11 cellular contexts compared by ENCODE assay signal in genomic region chr22:17563936-17564391, GRCh38. TPM values are rescaled to one million over a fixed set of nuclear protein-coding genes. Genes with fewer than 3 reads are reported as not detected.
DNase-seq lines count a peak whose midpoint lies in the region; ATAC-seq and TF ChIP-seq lines count a peak whose summit lies in the region.
"Had no signal": no experiment of that assay in that cellular context is flagged by ENCODE, and none has a peak within 500 bp of the region (broad histone marks: within the 10 kb centered on the region; RNA-seq: fewer than 3 reads in every experiment).

No MANE protein-coding gene starts in this region.

- peaks cover 2% of the 10 kb centered on the region for H3K27me3 Mint-ChIP-seq in activated CD4-positive, alpha-beta T cell treated with anti-CD3 and anti-CD28 coated beads, Interleukin-2, amount 10 ng/mL, durations not matched to agents 7 days and 5 days
- H3K27me3 Mint-ChIP-seq: type B pancreatic cell had no signal

- H3K27ac ChIP-seq in muscle layer of duodenum (ENCODE audit: low read length) (peak overlapping the region; percentile 71), vagina (peak overlapping the region; percentile 76)
- H3K27ac ChIP-seq: KMS-11 had no signal

- H3K36me3 Mint-ChIP-seq in activated CD4-positive, alpha-beta T cell treated with anti-CD3 and anti-CD28 coated beads, Interleukin-2, amount 10 ng/mL, durations not matched to agents 7 days and 5 days (ENCODE audit: low read depth): no peaks in the 10 kb centered on the region
- H3K36me3 Mint-ChIP-seq: type B pancreatic cell had no signal

- no peak for TF ChIP-seq POLR2A in vagina (IDR thresholded peaks at IDR 0.05)

- CTCF ChIA-PET in activated CD4-positive, alpha-beta T cell treated with anti-CD3 and anti-CD28 coated beads, Interleukin-2, amount 10 ng/mL, durations not matched to agents 7 days and 5 days (lab: Charles Lee): interaction anchor here (0.7 kb wide), 1 partner anchor 49 kb away, joined by 3 read pairs; no protein-coding TSS in a partner anchor

- no peaks in the 10 kb centered on the region for H3K4me1 Mint-ChIP-seq in activated CD4-positive, alpha-beta T cell treated with anti-CD3 and anti-CD28 coated beads, Interleukin-2, amount 10 ng/mL, durations not matched to agents 7 days and 5 days
- H3K4me1 Mint-ChIP-seq: T-helper 17 cell had no signal

- no peak overlapping the region for H3K4me3 Mint-ChIP-seq in activated CD4-positive, alpha-beta T cell treated with anti-CD3 and anti-CD28 coated beads, Interleukin-2, amount 10 ng/mL, durations not matched to agents 7 days and 5 days
- H3K4me3 Mint-ChIP-seq: T-helper 17 cell, type B pancreatic cell had no signal

- intact Hi-C loops in vagina (cut with DNase I): no loop called here

- H3K9me3 ChIP-seq in muscle layer of duodenum (ENCODE audit: control insufficient read depth in 1 of 2, low read length in 2 of 2): no peaks in the 10 kb centered on the region
- H3K9me3 ChIP-seq in vagina: no peaks in the 10 kb centered on the region

- H3K36me3 ChIP-seq in muscle layer of duodenum (ENCODE audit: control insufficient read depth in 1 of 2, insufficient read depth in 2 of 2, low read length in 2 of 2): no peaks in the 10 kb centered on the region
- no peaks in the 10 kb centered on the region for H3K36me3 ChIP-seq in vagina

- no peaks in the 10 kb centered on the region for H3K27me3 ChIP-seq in muscle layer of duodenum (ENCODE audit: low read depth, low read length)
- no peaks in the 10 kb centered on the region for H3K27me3 ChIP-seq in vagina

- no peak overlapping the region for H3K4me3 ChIP-seq in fibroblast of pulmonary artery (replicated peaks; ENCODE audit: low read depth, low read length)
- H3K4me3 ChIP-seq in muscle layer of duodenum (ENCODE audit: low read depth in 1 of 2, low read length in 2 of 2): peak overlapping the region in 1 of 2 donors; percentile 26
- H3K4me3 ChIP-seq in vagina: peak overlapping the region in 1 of 2 donors; percentile 23

- ATAC-seq in GM18873 (IDR thresholded peaks at IDR 0.05; ENCODE audit: low FRiP score, unreplicated experiment): no peak
- ATAC-seq: T-helper 17 cell had no signal

- DNase-seq in activated CD4-positive, alpha-beta T cell treated with anti-CD3 and anti-CD28 coated beads, Interleukin-2, amount 10 ng/mL, durations not matched to agents 7 days and 5 days: no peak
- no peak for DNase-seq in activated CD4-positive, alpha-beta T cell treated with anti-CD3 and anti-CD28 coated beads for 48 hours
- peak; percentile 75 for DNase-seq in fibroblast of pulmonary artery (ENCODE audit: low read depth)
- DNase-seq in vagina (ENCODE audit: extremely low spot score in 2 of 2): no peak
- DNase-seq in activated gamma-delta T cell treated with Interleukin-2 at 50 U/mL for 16 hours: no peak
- no peak for DNase-seq in stimulated activated naive CD4-positive, alpha-beta T cell treated with Interleukin-2 at 50 U/mL for 16 hours (lab: John Stamatoyannopoulos, UW)
- DNase-seq: T-helper 17 cell had no signal

- H3K4me1 ChIP-seq in muscle layer of duodenum (ENCODE audit: control insufficient read depth in 1 of 2, insufficient read depth in 2 of 2, low read length in 2 of 2) (peaks cover 3 to 10% of the 10 kb centered on the region in 2 donors), vagina (peaks cover 13% of the 10 kb centered on the region)

- peak overlapping the region; percentile 52 for H3K27ac Mint-ChIP-seq in activated CD4-positive, alpha-beta T cell treated with anti-CD3 and anti-CD28 coated beads, Interleukin-2, amount 10 ng/mL, durations not matched to agents 7 days and 5 days
- H3K27ac Mint-ChIP-seq: T-helper 17 cell, type B pancreatic cell had no signal

- H3K9me3 Mint-ChIP-seq in activated CD4-positive, alpha-beta T cell treated with anti-CD3 and anti-CD28 coated beads, Interleukin-2, amount 10 ng/mL, durations not matched to agents 7 days and 5 days: no peaks in the 10 kb centered on the region
- H3K9me3 Mint-ChIP-seq: type B pancreatic cell had no signal

- TF ChIP-seq CTCF in fibroblast of pulmonary artery (IDR thresholded peaks at IDR 0.05; ENCODE audit: low read length, missing control alignments) (no peak), vagina (IDR thresholded peaks at IDR 0.05) (no peak)

- POLR2A ChIA-PET in activated CD4-positive, alpha-beta T cell treated with anti-CD3 and anti-CD28 coated beads, Interleukin-2, amount 10 ng/mL, durations not matched to agents 7 days and 5 days (lab: Charles Lee): no interaction called here

RNA-seq across cellular contexts. Expression of gene SLC25A18, which starts 0.7 kb away (rescaled TPM):
- total RNA-seq in activated CD4-positive, alpha-beta T cell treated with anti-CD3 and anti-CD28 coated beads, Interleukin-2, amount 10 ng/mL, durations not matched to agents 7 days and 5 days: not detected
- 5.9 TPM for total RNA-seq in vagina
- total RNA-seq: T-helper 17 cell had no signal
